14 cellular contexts compared by ENCODE assay signal in genomic region chr20:44681796-44682566, GRCh38. TPM values are rescaled to one million over a fixed set of nuclear protein-coding genes. Genes with fewer than 3 reads are reported as not detected.
DNase-seq lines count a peak whose midpoint lies in the region; ATAC-seq and TF ChIP-seq lines count a peak whose summit lies in the region.
"Had no signal": no experiment of that assay in that cellular context is flagged by ENCODE, and none has a peak within 500 bp of the region (broad histone marks: within the 10 kb centered on the region; RNA-seq: fewer than 3 reads in every experiment).

No MANE protein-coding gene starts in this region.

- H2AK5ac ChIP-seq in IMR-90 (ENCODE audit: low read depth, low read length) = no peak overlapping the region

- no peak overlapping the region for H3K27ac ChIP-seq in IMR-90 (ENCODE audit: insufficient read depth, low read length)
- no peak overlapping the region for H3K27ac ChIP-seq in duodenal mucosa (ENCODE audit: low read depth, low read length)
- H3K27ac ChIP-seq in right cardiac atrium (ENCODE audit: low read length) = no peak overlapping the region
- H3K27ac ChIP-seq: C4-2B, KMS-11 had no signal

- H4K5ac ChIP-seq in IMR-90 (ENCODE audit: low read depth, low read length) = no peak overlapping the region

- TF ChIP-seq POLR2A in IMR-90 (IDR thresholded peaks at IDR 0.05; ENCODE audit: low read depth, low read length) = no peak

- no peak overlapping the region for H2BK120ac ChIP-seq in IMR-90 (ENCODE audit: low read depth, low read length)

- H3K23ac ChIP-seq in IMR-90 (ENCODE audit: low read depth, low read length) = no peak overlapping the region

- POLR2A ChIA-PET in IMR-90 (lab: Charles Lee; ENCODE audit: unreplicated experiment) = no interaction called here

- H3K14ac ChIP-seq in IMR-90 (replicated peaks; ENCODE audit: low read depth, low read length) = no peak overlapping the region

- no peak overlapping the region for H2BK15ac ChIP-seq in IMR-90 (ENCODE audit: low read depth, low read length)

- H3K79me1 ChIP-seq in IMR-90 (ENCODE audit: low read depth in 1 of 2, low read length in 2 of 2) = no peaks in the 10 kb centered on the region

- H3K36me3 ChIP-seq in IMR-90 (ENCODE audit: control insufficient read depth, insufficient read depth, low read length) (no peaks in the 10 kb centered on the region), duodenal mucosa (ENCODE audit: control insufficient read depth in 1 of 2, insufficient read depth in 2 of 2, low read length in 2 of 2) (no peaks in the 10 kb centered on the region)
- H3K36me3 ChIP-seq: BE2C, HAP-1 had no signal

- H2AFZ ChIP-seq in IMR-90 (replicated peaks; ENCODE audit: low read length, poor library complexity) = peak overlapping the region; percentile 21

- H3K56ac ChIP-seq in IMR-90 (ENCODE audit: extremely low read depth, insufficient read depth, low read length) = no peak overlapping the region

- H3K9me3 Mint-ChIP-seq in neural crest cell = no peaks in the 10 kb centered on the region
- H3K9me3 Mint-ChIP-seq: CD4-positive, alpha-beta T cell had no signal

- in situ Hi-C loops in IMR-90 (cut with MboI; ENCODE audit: low sequenced_read_pairs) = loop anchor here (10.0 kb wide), 1 partner anchor 183 kb away; no protein-coding TSS in a partner anchor

- H3K9me1 ChIP-seq in IMR-90 (ENCODE audit: insufficient read depth, low read length) = no peaks in the 10 kb centered on the region

- dilution Hi-C loops in IMR-90 (cut with HindIII; ENCODE audit: low sequenced_read_pairs, unreplicated experiment) = no loop called here

- H4K91ac ChIP-seq in IMR-90 (ENCODE audit: insufficient read depth, low read depth, low read length) = no peak overlapping the region

- WGBS in IMR-90 (ENCODE audit: extremely low coverage in 2 of 2, insufficient read length in 1 of 2), 2 experiments = 90% methylated on average over 9 of the region's 11 CpGs; no CpG with 5 or more reads in 1 of the 2 experiments
- 94% methylated on average over 11 of the region's 11 CpGs for WGBS in right cardiac atrium

- TF ChIP-seq CTCF in IMR-90 (conservative IDR thresholded peaks at IDR 0.05; ENCODE audit: low read depth, low read length) (no peak), neural crest cell (conservative IDR thresholded peaks at IDR 0.05) (no peak)

- CTCF ChIA-PET in IMR-90 (lab: Yijun Ruan, JAX) = interaction anchor here (1.0 to 4.5 kb wide), 2 partner anchors 50 to 68 kb away, joined by 3 to 31 read pairs; no protein-coding TSS in a partner anchor

- H2BK20ac ChIP-seq in IMR-90 (ENCODE audit: low read depth, low read length) = no peak overlapping the region

- no peak overlapping the region for H2AK9ac ChIP-seq in IMR-90 (replicated peaks; ENCODE audit: low read depth, low read length, poor library complexity)

- H2BK5ac ChIP-seq in IMR-90 (ENCODE audit: low read depth, low read length, poor library complexity, severe bottlenecking) = no peak overlapping the region

- no peak for TF ChIP-seq RAD21 in IMR-90 (IDR thresholded peaks at IDR 0.05; ENCODE audit: low read length)

- peaks cover 9% of the 10 kb centered on the region for H3K4me1 Mint-ChIP-seq in neural crest cell

- no peaks in the 10 kb centered on the region for H4K20me1 ChIP-seq in IMR-90 (ENCODE audit: insufficient read depth, low read length)

- ATAC-seq in IMR-90 (ENCODE audit: low read depth) (no peak), HG03469 (IDR thresholded peaks at IDR 0.05; ENCODE audit: unreplicated experiment) (no peak), right cardiac atrium (no peak)

- no peak overlapping the region for H4K8ac ChIP-seq in IMR-90 (ENCODE audit: low read depth in 2 of 2, low read length in 2 of 2)

- no peaks in the 10 kb centered on the region for H3K36me3 Mint-ChIP-seq in neural crest cell (ENCODE audit: low read depth)

- peaks cover 8% of the 10 kb centered on the region for H3K27me3 ChIP-seq in IMR-90 (ENCODE audit: control insufficient read depth, insufficient read depth, low read length)
- H3K27me3 ChIP-seq in duodenal mucosa (ENCODE audit: control insufficient read depth in 1 of 2, insufficient read depth in 2 of 2, low read length in 2 of 2) = no peaks in the 10 kb centered on the region
- H3K27me3 ChIP-seq in right cardiac atrium (ENCODE audit: control insufficient read depth, insufficient read depth) = no peaks in the 10 kb centered on the region
- H3K27me3 ChIP-seq: BE2C had no signal

- H3K18ac ChIP-seq in IMR-90 (ENCODE audit: low read depth, low read length) = no peak overlapping the region

- H3K4me2 ChIP-seq in IMR-90 (ENCODE audit: low read depth, low read length) = no peak overlapping the region
- H3K4me2 ChIP-seq: KMS-11 had no signal

- H3K27ac Mint-ChIP-seq in neural crest cell (ENCODE audit: unreplicated experiment) = peak overlapping the region; percentile 45
- H3K27ac Mint-ChIP-seq: CD4-positive, alpha-beta T cell had no signal

- H3K9ac ChIP-seq in IMR-90 (ENCODE audit: low read depth, low read length) (no peak overlapping the region), duodenal mucosa (ENCODE audit: low read depth in 1 of 2, low read length in 2 of 2) (peak overlapping the region; percentile 4 to 8)
- H3K9ac ChIP-seq: KMS-11 had no signal

- intact Hi-C loops in IMR-90 (cut with micrococcal nuclease) = no loop called here
- intact Hi-C loops in right cardiac atrium (cut with DNase I) = loop anchor here in 3 of 4 donors (5.0 to 10.0 kb wide), 3 partner anchors 183 to 297 kb away; no protein-coding TSS in a partner anchor

- BruUV-seq in IMR-90 (replicated peaks; lab: Mats Ljungman, UMichigan) = no TSS peak

- H3K4me1 ChIP-seq in IMR-90 (ENCODE audit: control insufficient read depth, insufficient read depth, low read length) (peaks cover 2% of the 10 kb centered on the region), duodenal mucosa (ENCODE audit: control insufficient read depth in 1 of 2, insufficient read depth in 2 of 2, low read length in 2 of 2) (peaks cover 35 to 36% of the 10 kb centered on the region in 2 donors), right cardiac atrium (ENCODE audit: control insufficient read depth, insufficient read depth, low read length) (no peaks in the 10 kb centered on the region)
- H3K4me1 ChIP-seq: BE2C, HAP-1 had no signal

- no peak overlapping the region for H3K4me3 Mint-ChIP-seq in neural crest cell
- H3K4me3 Mint-ChIP-seq: CD4-positive, alpha-beta T cell had no signal

- no peak overlapping the region for H3K4ac ChIP-seq in IMR-90 (ENCODE audit: low read depth, low read length)

- no peaks in the 10 kb centered on the region for H3K9me3 ChIP-seq in IMR-90 (ENCODE audit: control insufficient read depth, insufficient read depth, low read length)
- H3K9me3 ChIP-seq in duodenal mucosa (ENCODE audit: control insufficient read depth in 1 of 2, low read length in 2 of 2) = no peaks in the 10 kb centered on the region
- no peaks in the 10 kb centered on the region for H3K9me3 ChIP-seq in right cardiac atrium (ENCODE audit: control insufficient read depth, low read length)
- H3K9me3 ChIP-seq: BE2C, Caco-2, HAP-1 had no signal

- DNase-seq in IMR-90 (no peak), neural crest cell (ENCODE audit: low read depth, low spot score) (no peak), HuH-7 (ENCODE audit: low spot score) (no peak), right cardiac atrium (no peak)
- DNase-seq: ACHN; BE2C; Caco-2; CD4-positive, alpha-beta T cell had no signal

- H3K4me3 ChIP-seq in IMR-90 (ENCODE audit: insufficient read depth, low read depth, low read length) (no peak overlapping the region), duodenal mucosa (ENCODE audit: low read depth in 1 of 2, low read length in 2 of 2) (no peak overlapping the region), right cardiac atrium (ENCODE audit: low read length) (no peak overlapping the region)
- H3K4me3 ChIP-seq: HAP-1 had no signal

- H3K27me3 Mint-ChIP-seq in neural crest cell (ENCODE audit: low read depth) = peaks cover 13% of the 10 kb centered on the region
- H3K27me3 Mint-ChIP-seq: CD4-positive, alpha-beta T cell had no signal

TF ChIP-seq in IMR-90, 13 proteins besides CTCF, POLR2A, EP300 and RAD21:
- no peak for TF ChIP-seq FOS (IDR thresholded peaks at IDR 0.05; ENCODE audit: low read depth, low read length)
- TF ChIP-seq NFE2L2 (IDR thresholded peaks at IDR 0.05; ENCODE audit: low read depth, low read length) = no peak

RNA-seq across cellular contexts. Expression of gene ADA, which starts 30.5 kb away (rescaled TPM):
- total RNA-seq in IMR-90 (2012; rRNA removed) (6.9 and 8.1 TPM in 2 replicates), neural crest cell (8.2 and 9.0 TPM in 2 replicates), right cardiac atrium (10 to 100 TPM; 11.6 to 22.8 (median 12.4) TPM)
- polyA plus RNA-seq in IMR-90 (2012; rRNA removed) (11.0 and 11.6 TPM in 2 replicates), right cardiac atrium (12.4 TPM)
- polyA plus RNA-seq in IMR-90 (2012; cell fraction: cytosol; rRNA removed) = 9.8 and 15.3 TPM in 2 replicates
- 31.5 and 33.0 TPM in 2 replicates for polyA plus RNA-seq in IMR-90 (2012; cell fraction: nucleus; rRNA removed; ENCODE audit: low replicate concordance)
- total RNA-seq: HT-29 had no signal

RNA-seq across cellular contexts. Expression of gene CCN5, which starts 33.2 kb away (rescaled TPM):
- total RNA-seq in IMR-90 (2012; rRNA removed) (not detected in 2 replicates), neural crest cell (not detected in 2 replicates), right cardiac atrium (100 to 1,000 TPM in 1 of 4 donors, 10 to 100 TPM in 3; 85.2 to 292 (median 98.2) TPM)
- polyA plus RNA-seq in IMR-90 (2012; rRNA removed) (not detected in 2 replicates), right cardiac atrium (102 TPM)
- 0.12 TPM in 1 of 2 replicates, not detected in the other for polyA plus RNA-seq in IMR-90 (2012; cell fraction: cytosol; rRNA removed)
- 0.02 and 0.13 TPM in 2 replicates for polyA plus RNA-seq in IMR-90 (2012; cell fraction: nucleus; rRNA removed; ENCODE audit: low replicate concordance)
- total RNA-seq: Caco-2; CD4-positive, alpha-beta T cell; HT-29 had no signal

Comparison
In these comparisons a context has a peak if more than half of its experiments do, and no peak if none do; other contexts are left out.
1. RNA of gene CCN5, which starts 33.2 kb away (total RNA-seq): 85.2 to 292 TPM in right cardiac atrium; not detected in IMR-90 and not detected in neural crest cell; every median in the first group is over 10 times any median in the second.